In genomic region chr17:64354824-64355535, GRCh38 we compare ENCODE assay signal across 15 cellular contexts. TPM values are rescaled to one million over a fixed set of nuclear protein-coding genes. Genes with fewer than 3 reads are reported as not detected.
DNase-seq lines count a peak whose midpoint lies in the region; ATAC-seq and TF ChIP-seq lines count a peak whose summit lies in the region.
"Had no signal": no experiment of that assay in that cellular context is flagged by ENCODE, and none has a peak within 500 bp of the region (broad histone marks: within the 10 kb centered on the region; RNA-seq: fewer than 3 reads in every experiment).

No MANE protein-coding gene starts in this region.

- peaks cover 57% of the 10 kb centered on the region for H3K36me3 Mint-ChIP-seq in activated CD8-positive, alpha-beta memory T cell treated with anti-CD3 and anti-CD28 coated beads, Interleukin-2, amount 10 ng/mL, durations not matched to agents 7 days and 5 days

- CTCF ChIA-PET in activated CD8-positive, alpha-beta memory T cell treated with anti-CD3 and anti-CD28 coated beads, Interleukin-2, amount 10 ng/mL, durations not matched to agents 7 days and 5 days (lab: Charles Lee), result interaction anchor here (1.1 kb wide), 1 partner anchor 15 kb away, joined by 3 read pairs; no protein-coding TSS in a partner anchor

- no peaks in the 10 kb centered on the region for H3K9me3 ChIP-seq in right atrium auricular region
- H3K9me3 ChIP-seq: uterus had no signal

- H3K27me3 Mint-ChIP-seq in activated CD8-positive, alpha-beta memory T cell treated with anti-CD3 and anti-CD28 coated beads, Interleukin-2, amount 10 ng/mL, durations not matched to agents 7 days and 5 days, result no peaks in the 10 kb centered on the region
- no peaks in the 10 kb centered on the region for H3K27me3 Mint-ChIP-seq in stimulated activated naive CD8-positive, alpha-beta T cell treated with anti-CD3 and anti-CD28 coated beads, Interleukin-15, amount 100 ng/mL, for 72 hours
- H3K27me3 Mint-ChIP-seq: naive B cell had no signal

- H3K4me3 Mint-ChIP-seq in activated CD8-positive, alpha-beta memory T cell treated with anti-CD3 and anti-CD28 coated beads, Interleukin-2, amount 10 ng/mL, durations not matched to agents 7 days and 5 days, result no peak overlapping the region
- no peak overlapping the region for H3K4me3 Mint-ChIP-seq in stimulated activated naive CD8-positive, alpha-beta T cell treated with anti-CD3 and anti-CD28 coated beads, Interleukin-15, amount 100 ng/mL, for 72 hours
- H3K4me3 Mint-ChIP-seq: naive B cell had no signal

- no peak overlapping the region for H3K4me3 ChIP-seq in astrocyte of the cerebellum (ENCODE audit: low read depth, low read length)
- H3K4me3 ChIP-seq in right atrium auricular region, result no peak overlapping the region
- H3K4me3 ChIP-seq: uterus had no signal

- peaks cover 5% of the 10 kb centered on the region for H3K36me3 ChIP-seq in right atrium auricular region
- H3K36me3 ChIP-seq: uterus had no signal

- H3K27ac ChIP-seq in right atrium auricular region, result peak overlapping the region; percentile 64 to 75

- H3K4me1 ChIP-seq in right atrium auricular region, result peaks cover 0 to 51% of the 10 kb centered on the region in 2 donors
- H3K4me1 ChIP-seq: uterus had no signal

- in situ Hi-C loops in astrocyte of the cerebellum (cut with HindIII; ENCODE audit: low sequenced_read_pairs), result no loop called here

- DNase-seq in activated CD8-positive, alpha-beta memory T cell treated with anti-CD3 and anti-CD28 coated beads, Interleukin-2, amount 10 ng/mL, durations not matched to agents 7 days and 5 days, result no peak
- no peak for DNase-seq in activated CD8-positive, alpha-beta memory T cell treated with anti-CD3 and anti-CD28 coated beads for 24 hours
- DNase-seq in astrocyte of the cerebellum (ENCODE audit: low read depth), result peak; percentile 44
- DNase-seq in right atrium auricular region (ENCODE audit: low spot score), result no peak
- DNase-seq in stimulated activated naive CD8-positive, alpha-beta T cell treated with anti-CD3 and anti-CD28 coated beads, Interleukin-15, amount 100 ng/mL, for 72 hours, result no peak
- no peak for DNase-seq in stimulated activated CD4-positive, alpha-beta T cell treated with anti-CD3 and anti-CD28 coated beads, Interleukin-4, amount 100 ng/mL, for 1 hour
- DNase-seq: ACHN, DMS53, naive B cell, NCI-H2081, SW 1271, uterus had no signal

- peak overlapping the region; percentile 27 for H3K27ac Mint-ChIP-seq in activated CD8-positive, alpha-beta memory T cell treated with anti-CD3 and anti-CD28 coated beads, Interleukin-2, amount 10 ng/mL, durations not matched to agents 7 days and 5 days
- H3K27ac Mint-ChIP-seq in stimulated activated naive CD8-positive, alpha-beta T cell treated with anti-CD3 and anti-CD28 coated beads, Interleukin-15, amount 100 ng/mL, for 72 hours, result peak overlapping the region in 1 of 2 donors; percentile 89
- H3K27ac Mint-ChIP-seq: activated T-helper 2 cell treated with anti-CD3 and anti-CD28 coated beads, Interferon-gamma antibody, Interleukin-2, Interleukin-4, amounts not matched to agents 10 μg/mL and 5 μg/mL and 100 μg/mL, durations not matched to agents 14 hours and 24 hours and 36 hours had no signal

- no peaks in the 10 kb centered on the region for H3K9me3 Mint-ChIP-seq in activated CD8-positive, alpha-beta memory T cell treated with anti-CD3 and anti-CD28 coated beads, Interleukin-2, amount 10 ng/mL, durations not matched to agents 7 days and 5 days (ENCODE audit: low read depth)
- H3K9me3 Mint-ChIP-seq in stimulated activated naive CD8-positive, alpha-beta T cell treated with anti-CD3 and anti-CD28 coated beads, Interleukin-15, amount 100 ng/mL, for 72 hours, result no peaks in the 10 kb centered on the region
- H3K9me3 Mint-ChIP-seq: activated T-helper 2 cell treated with anti-CD3 and anti-CD28 coated beads, Interferon-gamma antibody, Interleukin-2, Interleukin-4, amounts not matched to agents 10 μg/mL and 5 μg/mL and 100 μg/mL, durations not matched to agents 14 hours and 24 hours and 36 hours; naive B cell had no signal

- no peaks in the 10 kb centered on the region for H3K27me3 ChIP-seq in right atrium auricular region
- H3K27me3 ChIP-seq: uterus had no signal

- ATAC-seq in activated CD8-positive, alpha-beta memory T cell treated with anti-CD3 and anti-CD28 coated beads, Interleukin-2, amount 10 ng/mL, durations not matched to agents 7 days and 5 days, result peak; percentile 39
- ATAC-seq in stimulated activated naive CD8-positive, alpha-beta T cell treated with anti-CD3 and anti-CD28 coated beads, Interleukin-15, amount 100 ng/mL, for 72 hours, result peak; percentile 64
- ATAC-seq in GM19463 (IDR thresholded peaks at IDR 0.05; ENCODE audit: unreplicated experiment), result no peak
- ATAC-seq in HG03095 (IDR thresholded peaks at IDR 0.05; ENCODE audit: unreplicated experiment), result no peak

- H3K4me1 Mint-ChIP-seq in activated CD8-positive, alpha-beta memory T cell treated with anti-CD3 and anti-CD28 coated beads, Interleukin-2, amount 10 ng/mL, durations not matched to agents 7 days and 5 days, result peaks cover 26% of the 10 kb centered on the region
- peaks cover 48% of the 10 kb centered on the region for H3K4me1 Mint-ChIP-seq in stimulated activated naive CD8-positive, alpha-beta T cell treated with anti-CD3 and anti-CD28 coated beads, Interleukin-15, amount 100 ng/mL, for 72 hours

- TF ChIP-seq CTCF in astrocyte of the cerebellum (IDR thresholded peaks at IDR 0.05; ENCODE audit: low read depth, low read length, missing control alignments) (no peak), right atrium auricular region (IDR thresholded peaks at IDR 0.05) (no peak)

RNA-seq across cellular contexts. Expression of gene PECAM1, which starts 35.7 kb away (rescaled TPM):
- total RNA-seq in activated CD8-positive, alpha-beta memory T cell treated with anti-CD3 and anti-CD28 coated beads, Interleukin-2, amount 10 ng/mL, durations not matched to agents 7 days and 5 days, result 100 to 1,000 TPM; 116 to 124 TPM
- total RNA-seq in right atrium auricular region, result 100 to 1,000 TPM in 1 of 2 donors, 10 to 100 TPM in 1; 77.5 to 153 TPM

Comparison
In these comparisons a context has a peak if more than half of its experiments do, and no peak if none do; other contexts are left out.
1. ATAC-seq: peak in activated CD8-positive, alpha-beta memory T cell treated with anti-CD3 and anti-CD28 coated beads, Interleukin-2, amount 10 ng/mL, durations not matched to agents 7 days and 5 days (single experiment) and stimulated activated naive CD8-positive, alpha-beta T cell treated with anti-CD3 and anti-CD28 coated beads, Interleukin-15, amount 100 ng/mL, for 72 hours (single experiment); none in GM19463 (single experiment) and HG03095 (single experiment).